In genomic region chr9:2285411-2285810, GRCh38 we compare ENCODE assay signal across 1 cellular context.
TF ChIP-seq lines count a peak whose summit lies in the region.

No MANE protein-coding gene starts in this region.

TF ChIP-seq in H1, 55 proteins besides CTCF, POLR2A, EP300 and RAD21:
- TF ChIP-seq, protein P1, sequence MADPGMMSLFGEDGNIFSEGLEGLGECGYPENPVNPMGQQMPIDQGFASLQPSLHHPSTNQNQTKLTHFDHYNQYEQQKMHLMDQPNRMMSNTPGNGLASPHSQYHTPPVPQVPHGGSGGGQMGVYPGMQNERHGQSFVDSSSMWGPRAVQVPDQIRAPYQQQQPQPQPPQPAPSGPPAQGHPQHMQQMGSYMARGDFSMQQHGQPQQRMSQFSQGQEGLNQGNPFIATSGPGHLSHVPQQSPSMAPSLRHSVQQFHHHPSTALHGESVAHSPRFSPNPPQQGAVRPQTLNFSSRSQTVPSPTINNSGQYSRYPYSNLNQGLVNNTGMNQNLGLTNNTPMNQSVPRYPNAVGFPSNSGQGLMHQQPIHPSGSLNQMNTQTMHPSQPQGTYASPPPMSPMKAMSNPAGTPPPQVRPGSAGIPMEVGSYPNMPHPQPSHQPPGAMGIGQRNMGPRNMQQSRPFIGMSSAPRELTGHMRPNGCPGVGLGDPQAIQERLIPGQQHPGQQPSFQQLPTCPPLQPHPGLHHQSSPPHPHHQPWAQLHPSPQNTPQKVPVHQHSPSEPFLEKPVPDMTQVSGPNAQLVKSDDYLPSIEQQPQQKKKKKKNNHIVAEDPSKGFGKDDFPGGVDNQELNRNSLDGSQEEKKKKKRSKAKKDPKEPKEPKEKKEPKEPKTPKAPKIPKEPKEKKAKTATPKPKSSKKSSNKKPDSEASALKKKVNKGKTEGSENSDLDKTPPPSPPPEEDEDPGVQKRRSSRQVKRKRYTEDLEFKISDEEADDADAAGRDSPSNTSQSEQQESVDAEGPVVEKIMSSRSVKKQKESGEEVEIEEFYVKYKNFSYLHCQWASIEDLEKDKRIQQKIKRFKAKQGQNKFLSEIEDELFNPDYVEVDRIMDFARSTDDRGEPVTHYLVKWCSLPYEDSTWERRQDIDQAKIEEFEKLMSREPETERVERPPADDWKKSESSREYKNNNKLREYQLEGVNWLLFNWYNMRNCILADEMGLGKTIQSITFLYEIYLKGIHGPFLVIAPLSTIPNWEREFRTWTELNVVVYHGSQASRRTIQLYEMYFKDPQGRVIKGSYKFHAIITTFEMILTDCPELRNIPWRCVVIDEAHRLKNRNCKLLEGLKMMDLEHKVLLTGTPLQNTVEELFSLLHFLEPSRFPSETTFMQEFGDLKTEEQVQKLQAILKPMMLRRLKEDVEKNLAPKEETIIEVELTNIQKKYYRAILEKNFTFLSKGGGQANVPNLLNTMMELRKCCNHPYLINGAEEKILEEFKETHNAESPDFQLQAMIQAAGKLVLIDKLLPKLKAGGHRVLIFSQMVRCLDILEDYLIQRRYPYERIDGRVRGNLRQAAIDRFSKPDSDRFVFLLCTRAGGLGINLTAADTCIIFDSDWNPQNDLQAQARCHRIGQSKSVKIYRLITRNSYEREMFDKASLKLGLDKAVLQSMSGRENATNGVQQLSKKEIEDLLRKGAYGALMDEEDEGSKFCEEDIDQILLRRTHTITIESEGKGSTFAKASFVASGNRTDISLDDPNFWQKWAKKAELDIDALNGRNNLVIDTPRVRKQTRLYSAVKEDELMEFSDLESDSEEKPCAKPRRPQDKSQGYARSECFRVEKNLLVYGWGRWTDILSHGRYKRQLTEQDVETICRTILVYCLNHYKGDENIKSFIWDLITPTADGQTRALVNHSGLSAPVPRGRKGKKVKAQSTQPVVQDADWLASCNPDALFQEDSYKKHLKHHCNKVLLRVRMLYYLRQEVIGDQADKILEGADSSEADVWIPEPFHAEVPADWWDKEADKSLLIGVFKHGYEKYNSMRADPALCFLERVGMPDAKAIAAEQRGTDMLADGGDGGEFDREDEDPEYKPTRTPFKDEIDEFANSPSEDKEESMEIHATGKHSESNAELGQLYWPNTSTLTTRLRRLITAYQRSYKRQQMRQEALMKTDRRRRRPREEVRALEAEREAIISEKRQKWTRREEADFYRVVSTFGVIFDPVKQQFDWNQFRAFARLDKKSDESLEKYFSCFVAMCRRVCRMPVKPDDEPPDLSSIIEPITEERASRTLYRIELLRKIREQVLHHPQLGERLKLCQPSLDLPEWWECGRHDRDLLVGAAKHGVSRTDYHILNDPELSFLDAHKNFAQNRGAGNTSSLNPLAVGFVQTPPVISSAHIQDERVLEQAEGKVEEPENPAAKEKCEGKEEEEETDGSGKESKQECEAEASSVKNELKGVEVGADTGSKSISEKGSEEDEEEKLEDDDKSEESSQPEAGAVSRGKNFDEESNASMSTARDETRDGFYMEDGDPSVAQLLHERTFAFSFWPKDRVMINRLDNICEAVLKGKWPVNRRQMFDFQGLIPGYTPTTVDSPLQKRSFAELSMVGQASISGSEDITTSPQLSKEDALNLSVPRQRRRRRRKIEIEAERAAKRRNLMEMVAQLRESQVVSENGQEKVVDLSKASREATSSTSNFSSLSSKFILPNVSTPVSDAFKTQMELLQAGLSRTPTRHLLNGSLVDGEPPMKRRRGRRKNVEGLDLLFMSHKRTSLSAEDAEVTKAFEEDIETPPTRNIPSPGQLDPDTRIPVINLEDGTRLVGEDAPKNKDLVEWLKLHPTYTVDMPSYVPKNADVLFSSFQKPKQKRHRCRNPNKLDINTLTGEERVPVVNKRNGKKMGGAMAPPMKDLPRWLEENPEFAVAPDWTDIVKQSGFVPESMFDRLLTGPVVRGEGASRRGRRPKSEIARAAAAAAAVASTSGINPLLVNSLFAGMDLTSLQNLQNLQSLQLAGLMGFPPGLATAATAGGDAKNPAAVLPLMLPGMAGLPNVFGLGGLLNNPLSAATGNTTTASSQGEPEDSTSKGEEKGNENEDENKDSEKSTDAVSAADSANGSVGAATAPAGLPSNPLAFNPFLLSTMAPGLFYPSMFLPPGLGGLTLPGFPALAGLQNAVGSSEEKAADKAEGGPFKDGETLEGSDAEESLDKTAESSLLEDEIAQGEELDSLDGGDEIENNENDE (IDR thresholded peaks at IDR 0.05; ENCODE audit: insufficient replicate concordance, low read length), result no peak
